In genomic region chr2:37568565-37568964, GRCh38 we compare ENCODE assay signal across 20 cellular contexts.
A peak's percentile ranks its signal among the peaks of the same experiment; 100 is the strongest.
DNase-seq lines count a peak whose midpoint lies in the region; ATAC-seq, FAIRE-seq and TF ChIP-seq lines count a peak whose summit lies in the region.
"Had no signal": no experiment of that assay in that cellular context is flagged by ENCODE, and none has a peak within 500 bp of the region (broad histone marks: within the 10 kb centered on the region; RNA-seq: fewer than 3 reads in every experiment).

No MANE protein-coding gene starts in this region.

- peaks cover 29% of the 10 kb centered on the region for H3K4me1 Mint-ChIP-seq in activated CD4-positive, alpha-beta T cell treated with anti-CD3 and anti-CD28 coated beads for 36 hours
- H3K4me1 Mint-ChIP-seq in activated CD4-positive, alpha-beta memory T cell treated with anti-CD3 and anti-CD28 coated beads, Interleukin-2, amount 10 ng/mL, durations not matched to agents 7 days and 5 days, result peaks cover 23% of the 10 kb centered on the region
- H3K4me1 Mint-ChIP-seq in memory B cell, result peaks cover 17% of the 10 kb centered on the region

- ATAC-seq in activated CD4-positive, alpha-beta T cell treated with anti-CD3 and anti-CD28 coated beads for 36 hours, result peak; percentile 32
- ATAC-seq in memory B cell (ENCODE audit: low read depth) (no peak), GM21360 (IDR thresholded peaks at IDR 0.05; ENCODE audit: unreplicated experiment) (no peak), gastroesophageal sphincter (no peak)

- H3K27ac Mint-ChIP-seq in activated CD4-positive, alpha-beta T cell treated with anti-CD3 and anti-CD28 coated beads for 36 hours, result no peak overlapping the region
- no peak overlapping the region for H3K27ac Mint-ChIP-seq in activated CD4-positive, alpha-beta memory T cell treated with anti-CD3 and anti-CD28 coated beads, Interleukin-2, amount 10 ng/mL, durations not matched to agents 7 days and 5 days
- H3K27ac Mint-ChIP-seq in memory B cell, result peak overlapping the region; percentile 79
- H3K27ac Mint-ChIP-seq: nephron had no signal

- peak; percentile 44 for DNase-seq in activated CD4-positive, alpha-beta T cell treated with anti-CD3 and anti-CD28 coated beads for 36 hours
- no peak for DNase-seq in activated CD4-positive, alpha-beta T cell treated with anti-CD3 and anti-CD28 coated beads, Interleukin-2, amount 50 U/mL, for 4 hours
- DNase-seq in GM18507 (ENCODE audit: extremely low spot score, insufficient read length, low read depth) (no peak), memory B cell (ENCODE audit: low spot score in 2 of 2) (no peak), RCC 7860 (ENCODE audit: low spot score) (no peak)
- peak; percentile 44 for DNase-seq in activated CD4-positive, alpha-beta memory T cell treated with anti-CD3 and anti-CD28 coated beads, Interleukin-2, amount 10 ng/mL, durations not matched to agents 7 days and 5 days
- DNase-seq: 8988T, foreskin melanocyte, hypothalamus, Kasumi-1, NCI-H1092 treated with DMSO at 0.1 percent for 48 hours, NCI-H2081 treated with DMSO at 0.1 percent for 48 hours, NCI-H510A treated with DMSO at 0.1 percent for 48 hours, stomach, WERI-Rb-1 had no signal

- intact Hi-C loops in activated CD4-positive, alpha-beta T cell treated with anti-CD3 and anti-CD28 coated beads for 36 hours (cut with DNase I, micrococcal nuclease), result no loop called here

- H3K9me3 ChIP-seq in gastroesophageal sphincter, result no peaks in the 10 kb centered on the region
- H3K9me3 ChIP-seq: stomach had no signal

- no peaks in the 10 kb centered on the region for H3K36me3 Mint-ChIP-seq in activated CD4-positive, alpha-beta T cell treated with anti-CD3 and anti-CD28 coated beads for 36 hours (ENCODE audit: low read depth)
- H3K36me3 Mint-ChIP-seq in activated CD4-positive, alpha-beta memory T cell treated with anti-CD3 and anti-CD28 coated beads, Interleukin-2, amount 10 ng/mL, durations not matched to agents 7 days and 5 days (ENCODE audit: low read depth), result peaks cover 5% of the 10 kb centered on the region
- H3K36me3 Mint-ChIP-seq in memory B cell, result no peaks in the 10 kb centered on the region

- H3K27me3 Mint-ChIP-seq in activated CD4-positive, alpha-beta T cell treated with anti-CD3 and anti-CD28 coated beads for 36 hours, result no peaks in the 10 kb centered on the region
- H3K27me3 Mint-ChIP-seq in activated CD4-positive, alpha-beta memory T cell treated with anti-CD3 and anti-CD28 coated beads, Interleukin-2, amount 10 ng/mL, durations not matched to agents 7 days and 5 days, result peaks cover 10% of the 10 kb centered on the region
- no peaks in the 10 kb centered on the region for H3K27me3 Mint-ChIP-seq in memory B cell

- POLR2A ChIA-PET in activated CD4-positive, alpha-beta T cell treated with anti-CD3 and anti-CD28 coated beads for 36 hours (lab: Charles Lee), result no interaction called here
- POLR2A ChIA-PET in activated CD4-positive, alpha-beta memory T cell treated with anti-CD3 and anti-CD28 coated beads, Interleukin-2, amount 10 ng/mL, durations not matched to agents 7 days and 5 days (lab: Charles Lee), result interaction anchor here (0.8 to 2.1 kb wide), 3 partner anchors 14 to 31 kb away, joined by 3 to 19 read pairs (median 5); no protein-coding TSS in a partner anchor

- no peaks in the 10 kb centered on the region for H3K27me3 ChIP-seq in gastroesophageal sphincter
- H3K27me3 ChIP-seq: stomach had no signal

- 75 to 86% methylated on average over 2 of the region's 2 CpGs for WGBS in gastroesophageal sphincter (ENCODE audit: low coverage in 1 of 2), 2 donors

- peak; percentile 18 for FAIRE-seq in GM18507 (lab: Jason Lieb, UNC)
- no peak for FAIRE-seq in RCC 7860 (lab: Jason Lieb, UNC)
- FAIRE-seq: G401.6 had no signal

- H3K27ac ChIP-seq in gastroesophageal sphincter, result peak overlapping the region in 2 of 4 donors; percentile 53 to 71
- H3K27ac ChIP-seq: epithelial cell of prostate, WERI-Rb-1 had no signal

- no peak for TF ChIP-seq CTCF in gastroesophageal sphincter (IDR thresholded peaks at IDR 0.05)

- H3K9me3 Mint-ChIP-seq in activated CD4-positive, alpha-beta T cell treated with anti-CD3 and anti-CD28 coated beads for 36 hours (ENCODE audit: low read depth), result no peaks in the 10 kb centered on the region
- peaks cover 2% of the 10 kb centered on the region for H3K9me3 Mint-ChIP-seq in activated CD4-positive, alpha-beta memory T cell treated with anti-CD3 and anti-CD28 coated beads, Interleukin-2, amount 10 ng/mL, durations not matched to agents 7 days and 5 days
- H3K9me3 Mint-ChIP-seq in memory B cell, result no peaks in the 10 kb centered on the region
- H3K9me3 Mint-ChIP-seq: nephron had no signal

- TF ChIP-seq POLR2A in gastroesophageal sphincter (IDR thresholded peaks at IDR 0.05), result no peak

- no peak for TF ChIP-seq EP300 in gastroesophageal sphincter (IDR thresholded peaks at IDR 0.05)

- H3K4me3 Mint-ChIP-seq in activated CD4-positive, alpha-beta T cell treated with anti-CD3 and anti-CD28 coated beads for 36 hours, result no peak overlapping the region
- H3K4me3 Mint-ChIP-seq in activated CD4-positive, alpha-beta memory T cell treated with anti-CD3 and anti-CD28 coated beads, Interleukin-2, amount 10 ng/mL, durations not matched to agents 7 days and 5 days, result no peak overlapping the region
- no peak overlapping the region for H3K4me3 Mint-ChIP-seq in memory B cell
- H3K4me3 Mint-ChIP-seq: nephron had no signal

- CTCF ChIA-PET in activated CD4-positive, alpha-beta T cell treated with anti-CD3 and anti-CD28 coated beads for 36 hours (lab: Charles Lee), result interaction anchor here (0.7 to 1.7 kb wide), 8 partner anchors 15 to 272 kb away, joined by 3 to 6 read pairs (median 4); no protein-coding TSS in a partner anchor
- CTCF ChIA-PET in activated CD4-positive, alpha-beta memory T cell treated with anti-CD3 and anti-CD28 coated beads, Interleukin-2, amount 10 ng/mL, durations not matched to agents 7 days and 5 days (lab: Charles Lee), result interaction anchor here (1.0 to 2.2 kb wide), 2 partner anchors 14 to 33 kb away, joined by 4 to 7 read pairs; no protein-coding TSS in a partner anchor

- no peaks in the 10 kb centered on the region for H3K36me3 ChIP-seq in gastroesophageal sphincter
- H3K36me3 ChIP-seq: stomach, WERI-Rb-1 had no signal

- H3K4me3 ChIP-seq in gastroesophageal sphincter, result no peak overlapping the region
- H3K4me3 ChIP-seq: stomach had no signal

- peaks cover 0 to 52% (median 17%) of the 10 kb centered on the region in 3 donors for H3K4me1 ChIP-seq in gastroesophageal sphincter

Comparison
In these comparisons a context has a peak if more than half of its experiments do, and no peak if none do; other contexts are left out.
1. DNase-seq: peak in activated CD4-positive, alpha-beta T cell treated with anti-CD3 and anti-CD28 coated beads for 36 hours (single experiment) and activated CD4-positive, alpha-beta memory T cell treated with anti-CD3 and anti-CD28 coated beads, Interleukin-2, amount 10 ng/mL, durations not matched to agents 7 days and 5 days (single experiment); none in activated CD4-positive, alpha-beta T cell treated with anti-CD3 and anti-CD28 coated beads, Interleukin-2, amount 50 U/mL, for 4 hours (0 of 2), GM18507 (single experiment), memory B cell (0 of 2) and RCC 7860 (single experiment).